In genomic region chr10:35754489-35754888, GRCh38 we compare ENCODE assay signal across 9 cellular contexts.
"Had no signal": no experiment of that assay in that cellular context is flagged by ENCODE, and none has a peak within 500 bp of the region (broad histone marks: within the 10 kb centered on the region; RNA-seq: fewer than 3 reads in every experiment).

No MANE protein-coding gene starts in this region.

- H3K27ac Mint-ChIP-seq: HFFc6, IgD-negative memory B cell had no signal

- H3K36me3 Mint-ChIP-seq: IgD-negative memory B cell had no signal

- H3K4me1 ChIP-seq: HAP-1 had no signal

- H3K27ac ChIP-seq: GM23248, HL-60 had no signal

- H3K36me3 ChIP-seq: HAP-1 had no signal

- H3K9me3 Mint-ChIP-seq: HFFc6 had no signal

- DNase-seq: GM23248, GOT3, H7, HFFc6 had no signal

- H3K4me3 ChIP-seq: GM23248, HAP-1 had no signal

- ATAC-seq: HCT116, HepG2 had no signal

- FAIRE-seq: HepG2 had no signal

- H3K27me3 Mint-ChIP-seq: IgD-negative memory B cell had no signal

- H3K4me3 Mint-ChIP-seq: HFFc6, IgD-negative memory B cell had no signal

- H3K9me3 ChIP-seq: HAP-1 had no signal
